Comparison of ENCODE assay signal across 35 cellular contexts in the genomic region with DNA sequence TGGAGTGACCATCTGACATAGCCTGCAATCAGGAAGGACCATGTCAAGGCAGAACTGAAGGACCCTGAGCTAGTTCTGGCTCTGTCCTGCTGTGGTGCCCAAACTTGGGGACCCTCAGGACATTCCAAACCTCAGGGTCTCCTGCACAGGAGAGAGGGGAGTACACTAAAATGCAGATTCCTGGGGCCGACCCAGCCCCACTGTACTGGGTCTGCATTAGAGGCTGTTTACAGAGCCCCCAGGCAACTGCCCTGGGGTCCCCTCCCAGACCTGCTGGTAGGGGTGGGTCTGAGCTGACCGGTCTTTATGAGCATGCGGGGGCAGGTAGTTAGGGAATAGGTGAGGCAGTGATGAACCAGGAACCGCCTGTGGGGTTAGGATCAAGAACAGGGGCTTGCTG. TPM values are rescaled to one million over a fixed set of nuclear protein-coding genes. Genes with fewer than 3 reads are reported as not detected.
"Had no signal": no experiment of that assay in that cellular context is flagged by ENCODE, and none has a peak within 500 bp of the region (broad histone marks: within the 10 kb centered on the region; RNA-seq: fewer than 3 reads in every experiment).

No MANE protein-coding gene starts in this region.

- H3K9ac ChIP-seq: parathyroid adenoma had no signal

- DNase-seq: central memory CD4-positive, alpha-beta T cell; colonic mucosa; effector CD8-positive, alpha-beta T cell; endodermal cell; foreskin keratinocyte; heart right ventricle; hippocampal formation; kidney glomerular epithelial cell; left colon; mesenchymal stem cell; naive B cell; occipital lobe; stimulated activated CD4-positive, alpha-beta T cell treated with anti-CD3 and anti-CD28 coated beads, Interleukin-2, amount 100 ng/mL, for 24 hours; stimulated activated CD4-positive, alpha-beta T cell treated with anti-CD3 and anti-CD28 coated beads, Interleukin-4, amount 100 ng/mL, for 24 hours; stimulated activated naive CD4-positive, alpha-beta T cell treated with Interleukin-2 at 50 U/mL for 16 hours; stomach; testis; upper lobe of right lung; uterus had no signal

- H3K36me3 ChIP-seq: colonic mucosa, esophagus muscularis mucosa, gastroesophageal sphincter, heart right ventricle, stomach, tibial artery, upper lobe of right lung, uterus had no signal

- H3K4me1 ChIP-seq: esophagus muscularis mucosa, foreskin keratinocyte, gastroesophageal sphincter, heart right ventricle, parathyroid adenoma, stomach, testis, tibial artery, upper lobe of right lung, uterus had no signal

- H3K36me3 Mint-ChIP-seq: mesothelial cell of epicardium; naive B cell; stimulated activated effector memory CD8-positive, alpha-beta T cell treated with anti-CD3 and anti-CD28 coated beads, Interleukin-12 subunit alpha, Interleukin-12 subunit beta, amount 100 ng/mL, for 72 hours had no signal

- H3K4me1 Mint-ChIP-seq: endodermal cell; naive B cell; nephron progenitor cell; stimulated activated effector memory CD8-positive, alpha-beta T cell treated with anti-CD3 and anti-CD28 coated beads, Interleukin-12 subunit alpha, Interleukin-12 subunit beta, amount 100 ng/mL, for 72 hours had no signal

- H3K9me3 Mint-ChIP-seq: dendritic cell treated with granulocyte-macrophage colony-stimulating factor and Interleukin-4, amounts not matched to agents 40 ng/mL and 50 ng/mL, for 4 days; endodermal cell; stimulated activated effector memory CD8-positive, alpha-beta T cell treated with anti-CD3 and anti-CD28 coated beads, Interleukin-12 subunit alpha, Interleukin-12 subunit beta, amount 100 ng/mL, for 72 hours had no signal

- H2AFZ ChIP-seq: parathyroid adenoma had no signal

- H3K4me3 Mint-ChIP-seq: dendritic cell treated with granulocyte-macrophage colony-stimulating factor and Interleukin-4, amounts not matched to agents 40 ng/mL and 50 ng/mL, for 4 days; endodermal cell; mesothelial cell of epicardium; naive B cell; nephron progenitor cell; stimulated activated effector memory CD8-positive, alpha-beta T cell treated with anti-CD3 and anti-CD28 coated beads, Interleukin-12 subunit alpha, Interleukin-12 subunit beta, amount 100 ng/mL, for 72 hours had no signal

- H3K27ac Mint-ChIP-seq: dendritic cell treated with granulocyte-macrophage colony-stimulating factor and Interleukin-4, amounts not matched to agents 40 ng/mL and 50 ng/mL, for 4 days; endodermal cell; mesothelial cell of epicardium; nephron progenitor cell; progenitor cell of endocrine pancreas; stimulated activated effector memory CD8-positive, alpha-beta T cell treated with anti-CD3 and anti-CD28 coated beads, Interleukin-12 subunit alpha, Interleukin-12 subunit beta, amount 100 ng/mL, for 72 hours had no signal

- ATAC-seq: foreskin keratinocyte; gastroesophageal sphincter; heart right ventricle; left colon; mucosa of descending colon; sciatic nerve; stimulated activated effector memory CD8-positive, alpha-beta T cell treated with anti-CD3 and anti-CD28 coated beads, Interleukin-12 subunit alpha, Interleukin-12 subunit beta, amount 100 ng/mL, for 72 hours; upper lobe of right lung had no signal

- H3K27me3 ChIP-seq: colonic mucosa, testis, upper lobe of right lung, uterus had no signal

- H3K27ac ChIP-seq: colonic mucosa, epithelial cell of prostate, esophagus muscularis mucosa, foreskin keratinocyte, gastroesophageal sphincter, heart right ventricle, parathyroid adenoma, stomach, testis, tibial artery, upper lobe of right lung, uterus had no signal

- H3K9me3 ChIP-seq: colonic mucosa, mucosa of descending colon, stomach, testis, tibial artery, upper lobe of right lung, uterus had no signal

- H3K4me3 ChIP-seq: colonic mucosa, esophagus muscularis mucosa, gastroesophageal sphincter, heart right ventricle, lung, mucosa of descending colon, stomach, testis, tibial artery, upper lobe of right lung, uterus had no signal

RNA-seq across cellular contexts. Expression of a gene that starts 6.8 kb away (rescaled TPM):
- total RNA-seq: esophagus muscularis mucosa, fibroblast of lung, foreskin keratinocyte, gastroesophageal sphincter, heart right ventricle, occipital lobe, sciatic nerve, subcutaneous adipose tissue, upper lobe of right lung had no signal
- polyA plus RNA-seq: fibroblast of lung, foreskin keratinocyte, heart right ventricle, liver had no signal

RNA-seq across cellular contexts. Expression of a gene that starts 7.3 kb away (rescaled TPM):
- total RNA-seq: fibroblast of lung, foreskin keratinocyte had no signal
- polyA plus RNA-seq: fibroblast of lung, foreskin keratinocyte had no signal
